ENCODE assay signal across 1 cellular context in the genomic region with DNA sequence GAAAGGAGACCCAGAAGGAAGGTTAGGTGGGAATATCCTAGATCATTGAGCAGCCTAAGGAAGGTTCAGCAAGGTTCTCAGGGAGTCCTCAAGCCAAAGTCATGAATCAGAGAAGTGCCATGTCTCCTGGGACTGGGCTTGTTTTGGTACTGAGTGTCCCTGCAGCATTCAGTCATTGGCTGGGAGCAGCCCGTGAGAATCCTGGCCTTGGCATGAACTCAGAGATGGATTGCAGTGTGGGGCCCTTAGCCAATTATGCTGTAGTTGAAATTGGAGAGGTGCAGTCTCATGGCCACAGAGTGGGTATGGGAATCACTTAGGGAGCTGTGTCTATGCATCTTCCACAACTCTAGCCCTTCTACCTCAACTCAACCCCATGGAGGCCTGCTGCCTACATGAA.
TF ChIP-seq lines count a peak whose summit lies in the region.

No MANE protein-coding gene starts in this region.

TF ChIP-seq in HepG2, 621 proteins besides CTCF, POLR2A, EP300 and RAD21 (continued from another document):
- TF ChIP-seq RARA (CRISPR knock-in tag; IDR thresholded peaks at IDR 0.05) (no peak), HHEX (CRISPR knock-in tag; IDR thresholded peaks at IDR 0.05) (no peak), SAP130 (CRISPR knock-in tag; IDR thresholded peaks at IDR 0.05; ENCODE audit: low read depth) (no peak), CENPT (CRISPR knock-in tag; IDR thresholded peaks at IDR 0.05; ENCODE audit: low read depth) (no peak), ZNF17 (CRISPR knock-in tag; IDR thresholded peaks at IDR 0.05) (no peak), ZFY (CRISPR knock-in tag; IDR thresholded peaks at IDR 0.05) (no peak), FOXC1 (CRISPR knock-in tag; IDR thresholded peaks at IDR 0.05; ENCODE audit: borderline replicate concordance) (no peak), MIXL1 (CRISPR knock-in tag; IDR thresholded peaks at IDR 0.05) (no peak), ZNF747 (CRISPR knock-in tag; IDR thresholded peaks at IDR 0.05; ENCODE audit: borderline replicate concordance) (no peak), HNF4A (CRISPR knock-in tag; IDR thresholded peaks at IDR 0.05) (no peak), HCFC1 (IDR thresholded peaks at IDR 0.05; ENCODE audit: low read depth, low read length) (no peak), SMAD9 (CRISPR knock-in tag; IDR thresholded peaks at IDR 0.05) (no peak), SATB2 (CRISPR knock-in tag; IDR thresholded peaks at IDR 0.05) (no peak), KDM2A (CRISPR knock-in tag; IDR thresholded peaks at IDR 0.05; ENCODE audit: borderline replicate concordance, low read depth) (no peak), NCOA2 (CRISPR knock-in tag; IDR thresholded peaks at IDR 0.05) (no peak), ZBTB25 (CRISPR knock-in tag; IDR thresholded peaks at IDR 0.05) (no peak), NFE2L1 (CRISPR knock-in tag; IDR thresholded peaks at IDR 0.05; ENCODE audit: borderline replicate concordance) (no peak)
- TF ChIP-seq, protein P1, sequence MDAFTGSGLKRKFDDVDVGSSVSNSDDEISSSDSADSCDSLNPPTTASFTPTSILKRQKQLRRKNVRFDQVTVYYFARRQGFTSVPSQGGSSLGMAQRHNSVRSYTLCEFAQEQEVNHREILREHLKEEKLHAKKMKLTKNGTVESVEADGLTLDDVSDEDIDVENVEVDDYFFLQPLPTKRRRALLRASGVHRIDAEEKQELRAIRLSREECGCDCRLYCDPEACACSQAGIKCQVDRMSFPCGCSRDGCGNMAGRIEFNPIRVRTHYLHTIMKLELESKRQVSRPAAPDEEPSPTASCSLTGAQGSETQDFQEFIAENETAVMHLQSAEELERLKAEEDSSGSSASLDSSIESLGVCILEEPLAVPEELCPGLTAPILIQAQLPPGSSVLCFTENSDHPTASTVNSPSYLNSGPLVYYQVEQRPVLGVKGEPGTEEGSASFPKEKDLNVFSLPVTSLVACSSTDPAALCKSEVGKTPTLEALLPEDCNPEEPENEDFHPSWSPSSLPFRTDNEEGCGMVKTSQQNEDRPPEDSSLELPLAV (CRISPR knock-in tag; conservative IDR thresholded peaks at IDR 0.05; ENCODE audit: low read depth), result no peak
TF ChIP-seq in HepG2: peak in this region for 0.
